11 cellular contexts compared by ENCODE assay signal in genomic region chr6:27477318-27478013, GRCh38. TPM values are rescaled to one million over a fixed set of nuclear protein-coding genes. Genes with fewer than 3 reads are reported as not detected.
DNase-seq lines count a peak whose midpoint lies in the region; ATAC-seq and TF ChIP-seq lines count a peak whose summit lies in the region.
"Had no signal": no experiment of that assay in that cellular context is flagged by ENCODE, and none has a peak within 500 bp of the region (broad histone marks: within the 10 kb centered on the region; RNA-seq: fewer than 3 reads in every experiment).

No MANE protein-coding gene starts in this region.

- H3K4me1 ChIP-seq in heart left ventricle (peaks cover 0 to 18% (median 14%) of the 10 kb centered on the region in 12 donors), upper lobe of right lung (no peaks in the 10 kb centered on the region)

- no peak for ATAC-seq in heart left ventricle
- no peak for ATAC-seq in T-cell (replicated peaks in 1 of 4)
- no peak for ATAC-seq in upper lobe of right lung
- no peak for ATAC-seq in naive thymus-derived CD8-positive, alpha-beta T cell

- WGBS in heart left ventricle, 4 donors, result 55 to 66% (median 60%) methylated on average over 8 of the region's 8 CpGs

- no peaks in the 10 kb centered on the region for H3K36me3 Mint-ChIP-seq in T-cell
- no peaks in the 10 kb centered on the region for H3K36me3 Mint-ChIP-seq in naive thymus-derived CD8-positive, alpha-beta T cell

- intact Hi-C loops in heart left ventricle (cut with DNase I) (loop anchor here in 9 of 10 donors (2.0 to 10.0 kb wide), 13 partner anchors 25 to 1453 kb away; a partner anchor contains a TSS), cardiac septum (cut with DNase I) (loop anchor here (5.0 to 10.0 kb wide), 4 partner anchors 40 to 333 kb away; partner anchors contain the start of gene ZNF391), upper lobe of right lung (cut with DNase I) (no loop called here)

- H3K4me3 ChIP-seq in heart left ventricle (peak overlapping the region in 9 of 12 donors; percentile 73 to 96 (median 78)), iPS-11a (ENCODE audit: low read depth, low read length) (peak overlapping the region; percentile 91), upper lobe of right lung (peak overlapping the region; percentile 85)

- CTCF ChIA-PET in T-cell (lab: Charles Lee), result no interaction called here

- peak overlapping the region; percentile 55 to 63 for H3K27ac Mint-ChIP-seq in T-cell
- peak overlapping the region in 1 of 10 donors; percentile 46 for H3K27ac Mint-ChIP-seq in naive thymus-derived CD8-positive, alpha-beta T cell

- H3K27me3 ChIP-seq in heart left ventricle (no peaks in the 10 kb centered on the region), upper lobe of right lung (no peaks in the 10 kb centered on the region)

- no peaks in the 10 kb centered on the region for H3K27me3 Mint-ChIP-seq in T-cell
- no peaks in the 10 kb centered on the region for H3K27me3 Mint-ChIP-seq in naive thymus-derived CD8-positive, alpha-beta T cell

- TF ChIP-seq POLR2A in heart left ventricle (IDR thresholded peaks at IDR 0.05), result no peak

- DNase-seq in heart left ventricle, result no peak
- no peak for DNase-seq in cardiac septum (ENCODE audit: low spot score)
- DNase-seq in T-cell, result no peak
- DNase-seq in upper lobe of right lung, result no peak
- no peak for DNase-seq in stimulated activated CD4-positive, alpha-beta T cell treated with anti-CD3 and anti-CD28 coated beads, Interleukin-4, amount 100 ng/mL, for 1 hour
- no peak for DNase-seq in naive thymus-derived CD8-positive, alpha-beta T cell
- DNase-seq in NK-92 (lab: John Stamatoyannopoulos, UW; ENCODE audit: unreplicated experiment), result no peak
- DNase-seq: activated T-cell treated with anti-CD3 and anti-CD28 coated beads, Interleukin-2, amount 50 U/mL, for 4 hours; NCI-H1436; SHP77 treated with DMSO at 0.1 percent for 48 hours had no signal

- peak overlapping the region in 1 of 3 donors; percentile 11 for H3K4me3 Mint-ChIP-seq in T-cell
- H3K4me3 Mint-ChIP-seq in naive thymus-derived CD8-positive, alpha-beta T cell, result peak overlapping the region in 5 of 10 donors; percentile 1 to 59 (median 43)

- H3K9me3 ChIP-seq in heart left ventricle (no peaks in the 10 kb centered on the region), upper lobe of right lung (no peaks in the 10 kb centered on the region)

- H3K27ac ChIP-seq in heart left ventricle (peak overlapping the region in 4 of 12 donors; percentile 94 to 100 (median 97)), upper lobe of right lung (peak overlapping the region; percentile 99)

- peaks cover 9 to 14% (median 11%) of the 10 kb centered on the region in 3 donors for H3K4me1 Mint-ChIP-seq in T-cell
- peaks cover 0 to 24% (median 7%) of the 10 kb centered on the region in 4 donors for H3K4me1 Mint-ChIP-seq in naive thymus-derived CD8-positive, alpha-beta T cell

- H3K36me3 ChIP-seq in heart left ventricle (no peaks in the 10 kb centered on the region), upper lobe of right lung (no peaks in the 10 kb centered on the region)

- TF ChIP-seq CTCF in heart left ventricle (IDR thresholded peaks at IDR 0.05) (no peak), upper lobe of right lung (IDR thresholded peaks at IDR 0.05) (no peak)

- no peaks in the 10 kb centered on the region for H3K9me3 Mint-ChIP-seq in T-cell
- peaks cover 0 to 3% (median 0%) of the 10 kb centered on the region in 9 donors for H3K9me3 Mint-ChIP-seq in naive thymus-derived CD8-positive, alpha-beta T cell
- H3K9me3 Mint-ChIP-seq: activated T-cell treated with anti-CD3 and anti-CD28 coated beads, Interleukin-2, amount 50 U/mL, for 4 hours had no signal

- POLR2A ChIA-PET in T-cell (lab: Charles Lee), result interaction anchor here (0.7 to 1.0 kb wide), 2 partner anchors 9 to 221 kb away, joined by 3 read pairs; no protein-coding TSS in a partner anchor
- POLR2A ChIA-PET in naive thymus-derived CD8-positive, alpha-beta T cell (lab: Charles Lee), result interaction anchor here (0.6 to 2.4 kb wide), 3 partner anchors 331 to 1447 kb away, joined by 3 to 14 read pairs (median 4); a partner anchor contains a TSS

RNA-seq across cellular contexts. Expression of gene ZNF184, which starts 4.6 kb away (rescaled TPM):
- 1 to 10 TPM; 3.2 to 6.5 (median 4.0) TPM for total RNA-seq in heart left ventricle
- 1 to 10 TPM in 1 of 2 donors, under 1 TPM in 1; 0.99 to 2.2 TPM for polyA plus RNA-seq in heart left ventricle
- 4.2 TPM for total RNA-seq in cardiac septum
- total RNA-seq in T-cell, result 10 to 100 TPM; 11.2 to 14.3 (median 12.5) TPM
- total RNA-seq in upper lobe of right lung, result 6.8 TPM
- total RNA-seq in naive thymus-derived CD8-positive, alpha-beta T cell, result 10 to 100 TPM; 10.4 to 10.8 TPM
- polyA plus RNA-seq in naive thymus-derived CD8-positive, alpha-beta T cell, result 1 to 10 TPM; 3.8 to 7.8 (median 7.8) TPM
